Comparison of ENCODE assay signal across 29 cellular contexts in the genomic region with DNA sequence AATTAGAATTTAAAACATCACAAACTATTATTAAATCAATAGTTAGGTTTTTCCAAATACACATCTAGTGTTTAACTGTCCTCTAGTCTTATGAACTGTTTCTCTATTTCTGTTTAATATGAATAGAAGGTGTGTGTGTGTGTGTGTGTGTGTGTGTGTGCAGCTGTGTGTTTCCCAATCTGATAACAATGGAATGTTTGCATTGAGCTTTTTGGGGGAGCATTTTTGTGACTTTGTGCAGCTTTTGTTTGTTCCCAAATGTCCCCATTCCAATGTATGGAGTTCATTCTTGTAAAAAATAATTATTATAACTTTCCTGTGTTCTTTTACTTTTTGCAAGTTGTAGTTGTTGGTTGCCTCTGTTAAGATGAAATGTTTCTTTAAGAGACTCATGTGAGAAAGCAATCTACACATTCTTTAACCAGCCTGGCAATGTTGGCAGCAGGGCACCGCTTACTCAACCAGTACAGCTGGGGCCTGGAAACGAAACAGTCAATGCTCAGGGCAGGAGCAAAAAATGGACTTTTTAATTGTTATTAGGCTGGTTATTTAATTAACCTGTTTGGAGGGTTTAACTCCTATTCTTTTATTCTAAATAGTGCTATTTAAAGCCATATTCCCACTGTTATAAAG.
DNase-seq lines count a peak whose midpoint lies in the region; ATAC-seq and TF ChIP-seq lines count a peak whose summit lies in the region.
"Had no signal": no experiment of that assay in that cellular context is flagged by ENCODE, and none has a peak within 500 bp of the region (broad histone marks: within the 10 kb centered on the region; RNA-seq: fewer than 3 reads in every experiment).

No MANE protein-coding gene starts in this region.

- no peaks in the 10 kb centered on the region for H3K36me3 ChIP-seq in HUES48 (ENCODE audit: control insufficient read depth, insufficient read depth, low read length)
- H3K36me3 ChIP-seq: gastrocnemius medialis had no signal

- POLR2A ChIA-PET in RWPE1 (lab: Yijun Ruan, JAX; ENCODE audit: low non-redundant PET): no interaction called here

- no peaks in the 10 kb centered on the region for H3K9me3 ChIP-seq in HUES48 (ENCODE audit: control insufficient read depth, insufficient read depth, low read length)
- H3K9me3 ChIP-seq: gastrocnemius medialis, mucosa of descending colon had no signal

- no peak overlapping the region for H3K9ac ChIP-seq in HUES48 (ENCODE audit: low read depth, low read length)

- H3K4me1 ChIP-seq in HUES48 (ENCODE audit: control insufficient read depth, insufficient read depth, low read length): 0 out of 2 replicates have a peak, but pooled peaks cover 4% of the 10 kb centered on the region
- H3K4me1 ChIP-seq in foreskin keratinocyte: peaks cover 17% of the 10 kb centered on the region
- H3K4me1 ChIP-seq: gastrocnemius medialis had no signal

- peak; percentile 23 for DNase-seq in Daoy (ENCODE audit: low read depth)
- peak; percentile 37 for DNase-seq in RWPE1 (ENCODE audit: low spot score)
- peak in 1 of 2 donors; percentile 61 for DNase-seq in foreskin keratinocyte
- no peak for DNase-seq in glomerular visceral epithelial cell (ENCODE audit: extremely low spot score)
- no peak for DNase-seq in midbrain (lab: John Stamatoyannopoulos, UW)
- DNase-seq in NCI-H510A treated with DMSO at 0.1 percent for 48 hours (lab: John Stamatoyannopoulos, UW): no peak
- DNase-seq in C1 segment of cervical spinal cord (lab: John Stamatoyannopoulos, UW): no peak
- DNase-seq: activated CD4-positive, alpha-beta T cell treated with anti-CD3 and anti-CD28 coated beads for 48 hours; amygdala; gastrocnemius medialis; H7; immature natural killer cell; IMR-90; left cardiac atrium; mucosa of descending colon; natural killer cell; NCI-H1092; NCI-H187; NCI-H524 treated with DMSO at 0.1 percent for 48 hours; occipital lobe; SIG-M5; stimulated activated CD4-positive, alpha-beta T cell treated with anti-CD3 and anti-CD28 coated beads, Interleukin-15, amount 100 ng/mL, for 24 hours; stimulated activated CD4-positive, alpha-beta T cell treated with anti-CD3 and anti-CD28 coated beads, Interleukin-4, amount 100 ng/mL, for 4 hours; trophoblast cell had no signal

- H3K27me3 ChIP-seq in HUES48 (ENCODE audit: control insufficient read depth, insufficient read depth, low read length): no peaks in the 10 kb centered on the region
- no peaks in the 10 kb centered on the region for H3K27me3 ChIP-seq in foreskin keratinocyte
- H3K27me3 ChIP-seq: gastrocnemius medialis, hepatocyte had no signal

- no peak for TF ChIP-seq CTCF in RWPE1 (conservative IDR thresholded peaks at IDR 0.05; ENCODE audit: low read depth)
- no peak for TF ChIP-seq CTCF in foreskin keratinocyte (conservative IDR thresholded peaks at IDR 0.05)

- no peak overlapping the region for H3K27ac ChIP-seq in HUES48 (ENCODE audit: low read depth, low read length)
- no peak overlapping the region for H3K27ac ChIP-seq in RWPE1
- no peak overlapping the region for H3K27ac ChIP-seq in foreskin keratinocyte
- H3K27ac ChIP-seq: gastrocnemius medialis, hepatocyte, HL-60, VCaP had no signal

- peak overlapping the region; percentile 44; the same call in 1 of the 2 replicates for H3K4me3 ChIP-seq in HUES48 (ENCODE audit: low read depth, low read length)
- H3K4me3 ChIP-seq: gastrocnemius medialis, hepatocyte, lung, mucosa of descending colon had no signal

- peak; percentile 35 for ATAC-seq in foreskin keratinocyte
- ATAC-seq: gastrocnemius medialis, left cardiac atrium, mucosa of descending colon, natural killer cell had no signal

- CTCF ChIA-PET in RWPE1 (lab: Yijun Ruan, JAX): no interaction called here

Comparison
In these comparisons a context has a peak if more than half of its experiments do, and no peak if none do; other contexts are left out.
1. DNase-seq: peak in Daoy (single experiment) and RWPE1 (single experiment); none in glomerular visceral epithelial cell (single experiment), midbrain (single experiment), NCI-H510A treated with DMSO at 0.1 percent for 48 hours (single experiment) and C1 segment of cervical spinal cord (0 of 14).